8 cellular contexts compared by ENCODE assay signal in genomic region chr5:32489791-32490581, GRCh38. TPM values are rescaled to one million over a fixed set of nuclear protein-coding genes. Genes with fewer than 3 reads are reported as not detected.
DNase-seq lines count a peak whose midpoint lies in the region; ATAC-seq, FAIRE-seq and TF ChIP-seq lines count a peak whose summit lies in the region.

No MANE protein-coding gene starts in this region.

- H3K4me1 ChIP-seq in HCT116 (ENCODE audit: control insufficient read depth in 1 of 2, insufficient read depth in 2 of 2, low read length in 2 of 2), result no peaks in the 10 kb centered on the region
- no peaks in the 10 kb centered on the region for H3K4me1 ChIP-seq in mammary epithelial cell (ENCODE audit: insufficient read depth, low read length)
- H3K4me1 ChIP-seq in keratinocyte (ENCODE audit: control insufficient read depth, extremely low read depth, insufficient read depth, low read length), result no peaks in the 10 kb centered on the region

- H4K20me1 ChIP-seq in HCT116 (ENCODE audit: insufficient read depth) (no peaks in the 10 kb centered on the region), mammary epithelial cell (ENCODE audit: insufficient read depth, low read length) (no peaks in the 10 kb centered on the region), keratinocyte (ENCODE audit: control insufficient read depth, extremely low read depth, insufficient read depth, low read length) (no peaks in the 10 kb centered on the region)

- DNase-seq in C1 segment of cervical spinal cord (lab: John Stamatoyannopoulos, UW), result peak in 11 of 14 donors; percentile 5 to 74 (median 40)
- peak; percentile 65 for DNase-seq in HCT116 (ENCODE audit: low read depth, low spot score)
- DNase-seq in NCI-H2196 (lab: John Stamatoyannopoulos, UW; ENCODE audit: unreplicated experiment), result peak; percentile 99
- DNase-seq in WTC11 (ENCODE audit: low spot score), result peak; percentile 76
- DNase-seq in mammary epithelial cell, result peak; percentile 33
- no peak for DNase-seq in keratinocyte (ENCODE audit: low read depth, low spot score)
- DNase-seq in stimulated activated CD4-positive, alpha-beta T cell treated with anti-CD3 and anti-CD28 coated beads, Interleukin-1b, Interleukin-23, amount 100 ng/mL, for 1 hour (ENCODE audit: low read depth in 2 of 2), result peak; percentile 54 to 56
- no peak for DNase-seq in mesenteric fat pad (ENCODE audit: low spot score)

- no peaks in the 10 kb centered on the region for H3K9me1 ChIP-seq in keratinocyte (ENCODE audit: control insufficient read depth, extremely low read depth, insufficient read depth, low read length)

- dilution Hi-C loops in mammary epithelial cell (cut with HindIII; ENCODE audit: low sequenced_read_pairs) (no loop called here), keratinocyte (cut with MboI; ENCODE audit: extremely low pct_ligation_motif_present, low sequenced_read_pairs) (no loop called here)

- no peak overlapping the region for H3K4me2 ChIP-seq in HCT116 (ENCODE audit: low read length)
- H3K4me2 ChIP-seq in mammary epithelial cell (ENCODE audit: insufficient read depth, low read depth, low read length), result no peak overlapping the region
- H3K4me2 ChIP-seq in keratinocyte (ENCODE audit: control insufficient read depth, extremely low read depth, insufficient read depth, low read depth, low read length), result no peak overlapping the region

- H3K9me3 Mint-ChIP-seq in WTC11, result peaks cover 8% of the 10 kb centered on the region; the same call in 1 of the 2 replicates

- H3K79me2 ChIP-seq in HCT116 (ENCODE audit: insufficient read depth, low read length) (no peaks in the 10 kb centered on the region), mammary epithelial cell (ENCODE audit: insufficient read depth, low read length) (no peaks in the 10 kb centered on the region), keratinocyte (ENCODE audit: control insufficient read depth, insufficient read depth, low read length) (no peaks in the 10 kb centered on the region)

- in situ Hi-C loops in mammary epithelial cell (cut with MboI; ENCODE audit: low sequenced_read_pairs in 2 of 2), result loop anchor here (10.0 kb wide), 2 partner anchors 95 to 125 kb away; partner anchors contain the start of gene SUB1 (in 1 of the 2)

- peak; percentile 61 for FAIRE-seq in keratinocyte (lab: Jason Lieb, UNC)

- H3K27me3 Mint-ChIP-seq in WTC11 (ENCODE audit: low read depth), result peaks cover 4% of the 10 kb centered on the region

- peak; percentile 73 to 85 (median 75); a peak in 5 of 6 replicates for TF ChIP-seq CTCF in HCT116 (IDR thresholded peaks at IDR 0.05 in 2 of 3, conservative IDR thresholded peaks at IDR 0.05 in 1 of 3; ENCODE audit: borderline replicate concordance in 1 of 3, insufficient read depth in 1 of 3, low read depth in 2 of 3, low read length in 2 of 3)
- peak; percentile 62; the same call in 1 of the 2 replicates for TF ChIP-seq CTCF in WTC11 (IDR thresholded peaks at IDR 0.05)
- TF ChIP-seq CTCF in mammary epithelial cell (conservative IDR thresholded peaks at IDR 0.05 in 1 of 2, IDR thresholded peaks at IDR 0.05 in 1 of 2; ENCODE audit: extremely low read depth in 1 of 2, insufficient read depth in 1 of 2, low read depth in 1 of 2, low read length in 2 of 2), result peak; percentile 67 to 72
- TF ChIP-seq CTCF in keratinocyte (optimal IDR thresholded peaks at IDR 0.05 in 1 of 3, IDR thresholded peaks at IDR 0.05 in 1 of 3, conservative IDR thresholded peaks at IDR 0.05 in 1 of 3; ENCODE audit: extremely low read depth in 1 of 3, insufficient read depth in 2 of 3, low read length in 3 of 3), result peak; percentile 67 to 78 (median 76)

- no peak overlapping the region for H3K4me3 Mint-ChIP-seq in WTC11

- H3K36me3 ChIP-seq in HCT116 (ENCODE audit: control insufficient read depth in 1 of 2, insufficient read depth in 2 of 2, low read length in 2 of 2) (no peaks in the 10 kb centered on the region), mammary epithelial cell (ENCODE audit: insufficient read depth, low read length) (no peaks in the 10 kb centered on the region), keratinocyte (ENCODE audit: control insufficient read depth in 2 of 2, extremely low read depth in 1 of 2, insufficient read depth in 2 of 2, low read length in 2 of 2) (no peaks in the 10 kb centered on the region)

- no peak overlapping the region; the same call in 1 of the 2 replicates for H3K27ac Mint-ChIP-seq in WTC11

- H3K4me3 ChIP-seq in HCT116 (replicated peaks in 1 of 2; ENCODE audit: low read depth in 1 of 2, low read length in 2 of 2) (no peak overlapping the region), mammary epithelial cell (replicated peaks in 1 of 3; ENCODE audit: insufficient read depth in 1 of 3, low read depth in 2 of 3, low read length in 3 of 3) (no peak overlapping the region), keratinocyte (ENCODE audit: control insufficient read depth in 2 of 3, extremely low read depth in 1 of 3, insufficient read depth in 2 of 3, low read depth in 1 of 3, low read length in 3 of 3) (no peak overlapping the region)

- H3K27me3 ChIP-seq in HCT116 (ENCODE audit: insufficient read depth, low read length) (no peaks in the 10 kb centered on the region), mammary epithelial cell (ENCODE audit: insufficient read depth, low read length) (no peaks in the 10 kb centered on the region), keratinocyte (ENCODE audit: control insufficient read depth, extremely low read depth, insufficient read depth, low read length) (no peaks in the 10 kb centered on the region)

- TF ChIP-seq RAD21 in HCT116 (IDR thresholded peaks at IDR 0.05; ENCODE audit: low read depth), result peak; percentile 75

- ATAC-seq in HCT116, result peak; percentile 94
- peak; percentile 92 for ATAC-seq in WTC11

- RAD21 ChIA-PET in HCT116 (lab: Charles Lee; ENCODE audit: low non-redundant PET in 1 of 2, low total read pairs in 2 of 2, uncharacterized antibody in 2 of 2, unreplicated experiment in 2 of 2), result interaction anchor here (2.9 to 3.0 kb wide), 2 partner anchors 100 kb away, joined by 16 to 17 read pairs; no protein-coding TSS in a partner anchor

- intact Hi-C loops in HCT116 (cut with micrococcal nuclease), result loop anchor here (1.0 to 10.0 kb wide), 5 partner anchors 100 to 935 kb away; no protein-coding TSS in a partner anchor
- intact Hi-C loops in mammary epithelial cell (cut with micrococcal nuclease), result loop anchor here (1.0 to 10.0 kb wide), 5 partner anchors 100 to 685 kb away; no protein-coding TSS in a partner anchor

- no peaks in the 10 kb centered on the region for H3K9me2 ChIP-seq in HCT116 (ENCODE audit: insufficient read depth)

- POLR2A ChIA-PET in HCT116 (lab: Charles Lee), result interaction anchor here (0.9 to 1.2 kb wide), 2 partner anchors 100 kb away, joined by 4 to 5 read pairs; no protein-coding TSS in a partner anchor
- POLR2A ChIA-PET in WTC11 (lab: Charles Lee), result interaction anchor here (0.6 to 1.0 kb wide), 6 partner anchors 45 to 1411 kb away, joined by 3 to 6 read pairs (median 4); partner anchors contain the start of gene ZFR

- no peaks in the 10 kb centered on the region for H3K36me3 Mint-ChIP-seq in WTC11

- no peak for TF ChIP-seq POLR2A in HCT116 (IDR thresholded peaks at IDR 0.05; ENCODE audit: borderline replicate concordance, extremely low read depth, insufficient read depth, insufficient read length)

- CTCF ChIA-PET in HCT116 (lab: Charles Lee), result interaction anchor here (0.6 to 6.1 kb wide), 18 partner anchors 8 to 982 kb away, joined by 3 to 184 read pairs (median 4); no protein-coding TSS in a partner anchor
- CTCF ChIA-PET in WTC11 (lab: Charles Lee), result interaction anchor here (0.6 to 5.1 kb wide), 47 partner anchors 10 to 932 kb away, joined by 3 to 195 read pairs (median 4); partner anchors contain the start of gene SUB1
- CTCF ChIA-PET in mammary epithelial cell (lab: Charles Lee; ENCODE audit: low non-redundant PET), result interaction anchor here (0.6 to 1.0 kb wide), 2 partner anchors 100 to 123 kb away, joined by 8 to 18 read pairs; no protein-coding TSS in a partner anchor

- peaks cover 5% of the 10 kb centered on the region for H3K4me1 Mint-ChIP-seq in WTC11

- H3K9me3 ChIP-seq in HCT116 (ENCODE audit: control insufficient read depth in 1 of 2, insufficient read depth in 1 of 2, low read depth in 1 of 2, low read length in 2 of 2) (no peaks in the 10 kb centered on the region), mammary epithelial cell (replicated peaks; ENCODE audit: insufficient read depth, low read length) (no peaks in the 10 kb centered on the region), keratinocyte (ENCODE audit: control insufficient read depth, low read depth, low read length) (no peaks in the 10 kb centered on the region)

- H2AFZ ChIP-seq in HCT116 (ENCODE audit: low read depth, low read length, poor library complexity, severe bottlenecking) (no peak overlapping the region), mammary epithelial cell (ENCODE audit: low read depth, low read length) (peak overlapping the region; percentile 6), keratinocyte (ENCODE audit: control insufficient read depth, low read length) (no peak overlapping the region)

- H3K9ac ChIP-seq in HCT116 (ENCODE audit: low read length) (no peak overlapping the region), mammary epithelial cell (ENCODE audit: insufficient read depth, low read length) (no peak overlapping the region), keratinocyte (ENCODE audit: control insufficient read depth, extremely low read depth, insufficient read depth, low read length) (no peak overlapping the region)

- BruUV-seq in HCT116 (replicated peaks; lab: Mats Ljungman, UMichigan) (no TSS peak), mammary epithelial cell (replicated peaks; lab: Mats Ljungman, UMichigan) (no TSS peak)

- 21% methylated on average over 10 of the region's 10 CpGs for WGBS in mammary epithelial cell (ENCODE audit: low coverage, missing lambda C conversion rate)

- H3K27ac ChIP-seq in HCT116 (ENCODE audit: low read depth, low read length) (no peak overlapping the region), mammary epithelial cell (ENCODE audit: insufficient read depth, low read depth, low read length) (no peak overlapping the region), keratinocyte (ENCODE audit: control insufficient read depth, insufficient read depth, low read length) (no peak overlapping the region)

TF ChIP-seq in WTC11, 78 proteins besides CTCF, POLR2A, EP300 and RAD21:
- TF ChIP-seq ZBTB21 (CRISPR knock-in tag; IDR thresholded peaks at IDR 0.05; ENCODE audit: borderline replicate concordance), result no peak

RNA-seq across cellular contexts. Expression of gene ZFR, which starts 45.4 kb away (rescaled TPM):
- total RNA-seq in HCT116 (2021; ENCODE audit: unreplicated experiment), result 65.7 TPM
- 37.8 and 41.6 TPM in 2 replicates for polyA plus RNA-seq in HCT116 (2012)
- total RNA-seq in WTC11 (2021), result 60.9 to 65.7 TPM (median 64.5 TPM) in 3 replicates
- total RNA-seq in mammary epithelial cell, result 10 to 100 TPM; 65.1 to 83.5 TPM
- 65.5 TPM for polyA plus RNA-seq in mammary epithelial cell
- polyA minus RNA-seq in mammary epithelial cell, result 57.3 TPM
- polyA plus RNA-seq in keratinocyte, result 56.6 to 74.7 TPM (median 58.7 TPM) in 3 replicates
- 57.7 TPM for polyA plus RNA-seq in keratinocyte (2011; ENCODE audit: low read depth)
- 32.3 and 53.6 TPM in 2 replicates for polyA plus RNA-seq in keratinocyte (2011; cell fraction: cytosol; rRNA removed)
- 50.8 and 56.9 TPM in 2 replicates for polyA plus RNA-seq in keratinocyte (2011; cell fraction: nucleus; rRNA removed)
- 30.8 and 37.7 TPM in 2 replicates for polyA plus RNA-seq in keratinocyte (2012; ENCODE audit: low replicate concordance)
- polyA minus RNA-seq in keratinocyte, result 116 to 202 TPM (median 154 TPM) in 3 replicates
- 45.5 TPM for polyA minus RNA-seq in keratinocyte (2011; cell fraction: cytosol; rRNA and poly(A)+ RNA removed)
- polyA minus RNA-seq in keratinocyte (2011; cell fraction: nucleus; rRNA and poly(A)+ RNA removed), result 37.4 and 63.4 TPM in 2 replicates
- 78.5 TPM for total RNA-seq in mesenteric fat pad

Comparison
In these comparisons a context has a peak if more than half of its experiments do, and no peak if none do; other contexts are left out.
1. DNase-seq: peak in C1 segment of cervical spinal cord (11 of 14), HCT116 (single experiment), NCI-H2196 (single experiment), WTC11 (single experiment), mammary epithelial cell (single experiment) and stimulated activated CD4-positive, alpha-beta T cell treated with anti-CD3 and anti-CD28 coated beads, Interleukin-1b, Interleukin-23, amount 100 ng/mL, for 1 hour (2 of 2); none in keratinocyte (single experiment) and mesenteric fat pad (single experiment).
2. Peak in every context shown above with its lines, with median percentiles within 50 percentile points of each other: CTCF ChIP-seq.